16 cellular contexts compared by ENCODE assay signal in the genomic region with DNA sequence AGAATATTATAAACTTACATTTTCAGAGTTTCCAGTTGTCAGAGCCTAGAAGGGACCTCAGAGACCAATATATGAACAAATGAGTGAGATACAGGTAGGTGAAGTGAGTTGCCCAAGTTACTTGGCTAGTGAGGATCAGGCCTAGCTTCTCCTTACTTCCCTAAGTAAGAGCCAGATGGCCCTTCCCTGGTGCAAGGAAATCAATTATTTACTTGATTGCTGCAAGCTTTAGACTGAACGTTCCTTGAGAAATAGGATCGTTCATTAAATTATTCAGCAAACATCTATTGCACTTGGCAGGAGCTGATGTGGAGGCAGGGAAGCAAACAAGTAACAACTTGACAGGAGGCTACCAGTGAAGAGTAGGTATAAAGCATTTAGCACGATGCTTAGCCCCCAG.
DNase-seq lines count a peak whose midpoint lies in the region; ATAC-seq and TF ChIP-seq lines count a peak whose summit lies in the region.
"Had no signal": no experiment of that assay in that cellular context is flagged by ENCODE, and none has a peak within 500 bp of the region (broad histone marks: within the 10 kb centered on the region; RNA-seq: fewer than 3 reads in every experiment).

No MANE protein-coding gene starts in this region.

- DNase-seq in epithelial cell of esophagus (ENCODE audit: low read depth) (peak; percentile 43), transverse colon (no peak), vagina (ENCODE audit: extremely low spot score in 2 of 2) (no peak)
- DNase-seq: BE2C; CD8-positive, alpha-beta T cell; COR-L47; DMS153; DMS79 treated with DMSO at 0.1 percent for 48 hours; EL had no signal

- H3K27me3 ChIP-seq in mucosa of rectum (ENCODE audit: control insufficient read depth in 2 of 2, insufficient read depth in 2 of 2, low read length in 2 of 2) (peaks cover 2 to 7% of the 10 kb centered on the region in 2 donors), transverse colon (no peaks in the 10 kb centered on the region), vagina (no peaks in the 10 kb centered on the region)
- H3K27me3 ChIP-seq: BE2C had no signal

- no peak overlapping the region for H3K9ac ChIP-seq in mucosa of rectum (ENCODE audit: low read depth in 1 of 2, low read length in 2 of 2)

- no peak for TF ChIP-seq EP300 in transverse colon (IDR thresholded peaks at IDR 0.05; ENCODE audit: low read depth)

- ATAC-seq in HG03097 (IDR thresholded peaks at IDR 0.05; ENCODE audit: low FRiP score, unreplicated experiment) (no peak), GM18861 (IDR thresholded peaks at IDR 0.05; ENCODE audit: unreplicated experiment) (no peak)
- ATAC-seq: A549; CD8-positive, alpha-beta T cell had no signal

- in situ Hi-C loops in transverse colon (cut with MboI; ENCODE audit: low pct_ligation_motif_present in 1 of 4, low pct_unique_long_range_greater_than_20kb in 1 of 4, low sequenced_read_pairs in 3 of 4), result no loop called here

- 55% methylated on average over 3 of the region's 3 CpGs; no CpG with 5 or more reads in 1 of the 2 donors for WGBS in transverse colon (ENCODE audit: low coverage in 1 of 2), 2 donors

- TF ChIP-seq POLR2A in transverse colon (IDR thresholded peaks at IDR 0.05) (no peak), vagina (IDR thresholded peaks at IDR 0.05) (no peak)

- H3K4me1 ChIP-seq in mucosa of rectum (ENCODE audit: control insufficient read depth in 2 of 2, insufficient read depth in 2 of 2, low read length in 2 of 2) (peaks cover 0 to 13% of the 10 kb centered on the region in 2 donors), transverse colon (peaks cover 0 to 6% (median 2%) of the 10 kb centered on the region in 4 donors), vagina (no peaks in the 10 kb centered on the region)
- H3K4me1 ChIP-seq: A549, BE2C had no signal

- H3K9me3 ChIP-seq in mucosa of rectum (ENCODE audit: control insufficient read depth in 2 of 2, low read length in 2 of 2) (no peaks in the 10 kb centered on the region), transverse colon (no peaks in the 10 kb centered on the region), vagina (no peaks in the 10 kb centered on the region)
- H3K9me3 ChIP-seq: A549, BE2C, HAP-1 had no signal

- intact Hi-C loops in transverse colon (cut with DNase I; ENCODE audit: low total_unique reads) (no loop called here), vagina (cut with DNase I) (no loop called here)

- no peak overlapping the region for H3K4me3 ChIP-seq in epithelial cell of esophagus (ENCODE audit: low read length)
- no peak overlapping the region for H3K4me3 ChIP-seq in mucosa of rectum (ENCODE audit: low read length in 2 of 2)
- no peak overlapping the region for H3K4me3 ChIP-seq in transverse colon
- H3K4me3 ChIP-seq in vagina, result no peak overlapping the region
- H3K4me3 ChIP-seq: A549, HAP-1 had no signal

- H3K27ac ChIP-seq in VCaP (peak overlapping the region; percentile 57), mucosa of rectum (ENCODE audit: low read depth in 2 of 2, low read length in 2 of 2) (peak overlapping the region; percentile 49 to 61), transverse colon (peak overlapping the region; percentile 20 to 57 (median 46)), vagina (no peak overlapping the region)
- H3K27ac ChIP-seq: A549, HL-60 had no signal

- TF ChIP-seq CTCF in VCaP (conservative IDR thresholded peaks at IDR 0.05) (no peak), epithelial cell of esophagus (IDR thresholded peaks at IDR 0.05; ENCODE audit: insufficient read depth, low read depth, low read length, missing control alignments) (no peak), transverse colon (IDR thresholded peaks at IDR 0.05) (no peak), vagina (IDR thresholded peaks at IDR 0.05) (no peak)

- H3K36me3 ChIP-seq in mucosa of rectum (ENCODE audit: control insufficient read depth in 2 of 2, insufficient read depth in 2 of 2, low read length in 2 of 2) (no peaks in the 10 kb centered on the region), transverse colon (no peaks in the 10 kb centered on the region), vagina (no peaks in the 10 kb centered on the region)
- H3K36me3 ChIP-seq: BE2C, HAP-1 had no signal
